Comparison of ENCODE assay signal across 28 cellular contexts in genomic region chr7:15096853-15097252, GRCh38.
"Had no signal": no experiment of that assay in that cellular context is flagged by ENCODE, and none has a peak within 500 bp of the region (broad histone marks: within the 10 kb centered on the region; RNA-seq: fewer than 3 reads in every experiment).

No MANE protein-coding gene starts in this region.

- H3K27ac ChIP-seq: neural progenitor cell, ovary, parathyroid adenoma, psoas muscle, skin epidermis, spleen, suprapubic skin, testis, tibial artery, transverse colon, upper lobe of right lung, uterus had no signal

- H3K4me2 ChIP-seq: neural progenitor cell, smooth muscle cell had no signal

- H3K9ac ChIP-seq: neural progenitor cell, parathyroid adenoma had no signal

- ATAC-seq: natural killer cell; psoas muscle; right cardiac atrium; sciatic nerve; stimulated activated memory B cell treated with anti-CD40 and anti-IgM and Interleukin-4, amounts not matched to agents 10 μg/mL and 1 μg/mL and 100 μg/mL, for 72 hours; stimulated activated naive CD8-positive, alpha-beta T cell treated with anti-CD3 and anti-CD28 coated beads, Interleukin-15, amount 100 ng/mL, for 72 hours; stimulated activated naive CD8-positive, alpha-beta T cell treated with anti-CD3 and anti-CD28 coated beads, Interleukin-15, Interleukin-2, amounts not matched to agents 100 U/mL and 50 U/mL, for 24 hours; upper lobe of right lung had no signal

- H3K27me3 ChIP-seq: neural progenitor cell, ovary, spleen, suprapubic skin, testis, tibial artery, transverse colon, upper lobe of right lung, uterus had no signal

- H3K4me3 ChIP-seq: neural progenitor cell, ovary, psoas muscle, skin epidermis, smooth muscle cell, spleen, suprapubic skin, testis, tibial artery, transverse colon, upper lobe of right lung, uterus had no signal

- H3K9me3 ChIP-seq: ovary, psoas muscle, suprapubic skin, testis, tibial artery, transverse colon, upper lobe of right lung, uterus had no signal

- H3K4me1 ChIP-seq: neural progenitor cell, parathyroid adenoma, psoas muscle, spleen, suprapubic skin, testis, tibial artery, transverse colon, upper lobe of right lung, uterus had no signal

- DNase-seq: natural killer cell; occipital lobe; ovary; posterior cingulate gyrus; psoas muscle; right cardiac atrium; spleen; stimulated activated CD4-positive, alpha-beta T cell treated with anti-CD3 and anti-CD28 coated beads, Interleukin-12 subunit alpha, Interleukin-12 subunit beta, amount 100 ng/mL, for 4 hours; stimulated activated CD4-positive, alpha-beta T cell treated with anti-CD3 and anti-CD28 coated beads, Interleukin-1b, Interleukin-23, amount 100 ng/mL, for 48 hours; stimulated activated CD4-positive, alpha-beta T cell treated with anti-CD3 and anti-CD28 coated beads, Interleukin-4, amount 100 ng/mL, for 1 hour; stimulated activated CD4-positive, alpha-beta T cell treated with anti-CD3 and anti-CD28 coated beads, Interleukin-4, amount 100 ng/mL, for 4 hours; stimulated activated CD8-positive, alpha-beta memory T cell treated with anti-CD3 and anti-CD28 coated beads, Interleukin-4, amount 100 ng/mL, for 48 hours; stimulated activated naive CD4-positive, alpha-beta T cell; stimulated activated naive CD8-positive, alpha-beta T cell treated with anti-CD3 and anti-CD28 coated beads, Interleukin-15, amount 100 ng/mL, for 72 hours; stimulated activated naive CD8-positive, alpha-beta T cell treated with anti-CD3 and anti-CD28 coated beads, Interleukin-15, Interleukin-2, amounts not matched to agents 100 U/mL and 50 U/mL, for 24 hours; substantia nigra; testis; tibial artery; transverse colon; upper lobe of right lung; uterus had no signal

- H3K36me3 ChIP-seq: neural progenitor cell, ovary, spleen, suprapubic skin, tibial artery, transverse colon, upper lobe of right lung, uterus had no signal

- H3K79me2 ChIP-seq: parathyroid adenoma had no signal

- H2AFZ ChIP-seq: neural progenitor cell, parathyroid adenoma had no signal
